Comparison of ENCODE assay signal across 3 cellular contexts in genomic region chr16:10965440-10966039, GRCh38.
TF ChIP-seq lines count a peak whose summit lies in the region.

No MANE protein-coding gene starts in this region.

TF ChIP-seq in liver, 16 proteins besides CTCF, POLR2A, EP300 and RAD21:
- TF ChIP-seq JUND (IDR thresholded peaks at IDR 0.05) (no peak), RXRA (IDR thresholded peaks at IDR 0.05) (peak; percentile 69 to 87), HNF4G (IDR thresholded peaks at IDR 0.05) (no peak), NR2F2 (IDR thresholded peaks at IDR 0.05) (no peak), FOXA2 (IDR thresholded peaks at IDR 0.05) (no peak), HNF4A (conservative IDR thresholded peaks at IDR 0.05) (peak in 1 of 2 donors; percentile 42), FOXA1 (IDR thresholded peaks at IDR 0.05) (no peak), SP1 (IDR thresholded peaks at IDR 0.05) (peak; percentile 47), ZBTB33 (IDR thresholded peaks at IDR 0.05) (no peak), YY1 (IDR thresholded peaks at IDR 0.05) (peak; percentile 11), REST (IDR thresholded peaks at IDR 0.05) (no peak), GABPA (IDR thresholded peaks at IDR 0.05 in 1 of 2, conservative IDR thresholded peaks at IDR 0.05 in 1 of 2) (no peak)
- TF ChIP-seq, protein P1, sequence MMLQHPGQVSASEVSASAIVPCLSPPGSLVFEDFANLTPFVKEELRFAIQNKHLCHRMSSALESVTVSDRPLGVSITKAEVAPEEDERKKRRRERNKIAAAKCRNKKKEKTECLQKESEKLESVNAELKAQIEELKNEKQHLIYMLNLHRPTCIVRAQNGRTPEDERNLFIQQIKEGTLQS (IDR thresholded peaks at IDR 0.05): peak; percentile 18
- TF ChIP-seq, protein P2, sequence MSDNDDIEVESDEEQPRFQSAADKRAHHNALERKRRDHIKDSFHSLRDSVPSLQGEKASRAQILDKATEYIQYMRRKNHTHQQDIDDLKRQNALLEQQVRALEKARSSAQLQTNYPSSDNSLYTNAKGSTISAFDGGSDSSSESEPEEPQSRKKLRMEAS (IDR thresholded peaks at IDR 0.05): no peak

TF ChIP-seq in HepG2, 621 proteins besides CTCF, POLR2A, EP300 and RAD21:
- TF ChIP-seq RARG (CRISPR knock-in tag; IDR thresholded peaks at IDR 0.05; ENCODE audit: low read depth): no peak

TF ChIP-seq in HEK293, 187 proteins besides CTCF, POLR2A, EP300 and RAD21:
- peak; percentile 63 for TF ChIP-seq GLIS1 (tag by site-specific recombination; IDR thresholded peaks at IDR 0.05)
- peak; percentile 90 for TF ChIP-seq SCRT2 (tag by site-specific recombination; IDR thresholded peaks at IDR 0.05)
- no peak for TF ChIP-seq ZFP69B (tag by site-specific recombination; IDR thresholded peaks at IDR 0.05)
- TF ChIP-seq ZIC2 (tag by site-specific recombination; IDR thresholded peaks at IDR 0.05): peak; percentile 97
- no peak for TF ChIP-seq KLF16 (tag by site-specific recombination; IDR thresholded peaks at IDR 0.05)
- TF ChIP-seq KLF1 (tag by site-specific recombination; IDR thresholded peaks at IDR 0.05): no peak
- TF ChIP-seq, protein P3, sequence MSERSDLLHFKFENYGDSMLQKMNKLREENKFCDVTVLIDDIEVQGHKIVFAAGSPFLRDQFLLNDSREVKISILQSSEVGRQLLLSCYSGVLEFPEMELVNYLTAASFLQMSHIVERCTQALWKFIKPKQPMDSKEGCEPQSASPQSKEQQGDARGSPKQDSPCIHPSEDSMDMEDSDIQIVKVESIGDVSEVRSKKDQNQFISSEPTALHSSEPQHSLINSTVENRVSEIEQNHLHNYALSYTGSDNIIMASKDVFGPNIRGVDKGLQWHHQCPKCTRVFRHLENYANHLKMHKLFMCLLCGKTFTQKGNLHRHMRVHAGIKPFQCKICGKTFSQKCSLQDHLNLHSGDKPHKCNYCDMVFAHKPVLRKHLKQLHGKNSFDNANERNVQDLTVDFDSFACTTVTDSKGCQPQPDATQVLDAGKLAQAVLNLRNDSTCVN (tag by site-specific recombination; optimal IDR thresholded peaks at IDR 0.05): no peak
